ENCODE assay signal across 1 cellular context in genomic region chr1:45490623-45491463, GRCh38.
TF ChIP-seq lines count a peak whose summit lies in the region.

TESK2 (minus strand) TSS chr1:45491163; CDS start chr1:45457785, 33,378 bp downstream.

TF ChIP-seq in HepG2, 621 proteins besides CTCF, POLR2A, EP300 and RAD21 (continued from another document and continues in another):
- TF ChIP-seq GMEB2 (CRISPR knock-in tag; IDR thresholded peaks at IDR 0.05; ENCODE audit: low read depth) (no peak), PLSCR1 (CRISPR knock-in tag; IDR thresholded peaks at IDR 0.05; ENCODE audit: borderline replicate concordance) (no peak), ZFP90 (CRISPR knock-in tag; IDR thresholded peaks at IDR 0.05; ENCODE audit: borderline replicate concordance) (0 out of 2 replicates have a peak, but pooled peaks have one; percentile 1), ZNF557 (CRISPR knock-in tag; IDR thresholded peaks at IDR 0.05) (0 out of 2 replicates have a peak, but pooled peaks have one; percentile 52), ZNF430 (CRISPR knock-in tag; IDR thresholded peaks at IDR 0.05) (0 out of 2 replicates have a peak, but pooled peaks have one; percentile 2), ZNF570 (CRISPR knock-in tag; IDR thresholded peaks at IDR 0.05; ENCODE audit: borderline replicate concordance) (no peak), SRSF1 (optimal IDR thresholded peaks at IDR 0.05; ENCODE audit: low read depth, low read length) (no peak), LBX2 (CRISPR knock-in tag; IDR thresholded peaks at IDR 0.05; ENCODE audit: borderline replicate concordance) (0 out of 2 replicates have a peak, but pooled peaks have one; percentile 21), ZNF616 (CRISPR knock-in tag; IDR thresholded peaks at IDR 0.05; ENCODE audit: low read depth) (peak; percentile 63; the same call in 1 of the 2 replicates), WIZ (CRISPR knock-in tag; IDR thresholded peaks at IDR 0.05) (no peak), KLF9 (CRISPR knock-in tag; IDR thresholded peaks at IDR 0.05; ENCODE audit: low read depth) (peak; percentile 83), ZNF446 (CRISPR knock-in tag; IDR thresholded peaks at IDR 0.05) (0 out of 2 replicates have a peak, but pooled peaks have one; percentile 18), U2AF1 (optimal IDR thresholded peaks at IDR 0.05; ENCODE audit: low read depth, low read length) (no peak), ETV5 (CRISPR knock-in tag; IDR thresholded peaks at IDR 0.05; ENCODE audit: borderline replicate concordance) (no peak), ZSCAN22 (CRISPR knock-in tag; IDR thresholded peaks at IDR 0.05) (0 out of 2 replicates have a peak, but pooled peaks have one; percentile 36), ZHX1 (CRISPR knock-in tag; IDR thresholded peaks at IDR 0.05; ENCODE audit: low read depth) (no peak), NFE2 (CRISPR knock-in tag; IDR thresholded peaks at IDR 0.05) (no peak), MAX (IDR thresholded peaks at IDR 0.05) (peak; percentile 91), REL (CRISPR knock-in tag; conservative IDR thresholded peaks at IDR 0.05) (no peak), SRY (CRISPR knock-in tag; IDR thresholded peaks at IDR 0.05) (no peak), CBX2 (IDR thresholded peaks at IDR 0.05; ENCODE audit: low read depth, low read length) (no peak), CBX2 (CRISPR knock-in tag; IDR thresholded peaks at IDR 0.05; ENCODE audit: low read depth) (no peak), ERF (CRISPR knock-in tag; IDR thresholded peaks at IDR 0.05) (peak; percentile 44; the same call in 1 of the 2 replicates), PRPF4 (IDR thresholded peaks at IDR 0.05; ENCODE audit: low read depth, low read length, poor library complexity, severe bottlenecking) (no peak), MNT (IDR thresholded peaks at IDR 0.05) (peak; percentile 92), ZNF276 (CRISPR knock-in tag; IDR thresholded peaks at IDR 0.05; ENCODE audit: low read depth) (peak; percentile 62; the same call in 1 of the 2 replicates), MLXIP (CRISPR knock-in tag; IDR thresholded peaks at IDR 0.05; ENCODE audit: borderline replicate concordance) (no peak), ZBTB26 (CRISPR knock-in tag; IDR thresholded peaks at IDR 0.05; ENCODE audit: borderline replicate concordance) (peak; percentile 66; the same call in 1 of the 2 replicates), AHR (CRISPR knock-in tag; IDR thresholded peaks at IDR 0.05) (peak; percentile 88; the same call in 1 of the 2 replicates), ZGPAT (CRISPR knock-in tag; IDR thresholded peaks at IDR 0.05) (peak; percentile 89), ZNF142 (CRISPR knock-in tag; IDR thresholded peaks at IDR 0.05) (no peak), NR0B2 (CRISPR knock-in tag; IDR thresholded peaks at IDR 0.05) (0 out of 2 replicates have a peak, but pooled peaks have one; percentile 28), TARDBP (CRISPR knock-in tag; IDR thresholded peaks at IDR 0.05) (peak; percentile 70), KMT2A (CRISPR knock-in tag; IDR thresholded peaks at IDR 0.05) (peak; percentile 78)
